8 cellular contexts compared by ENCODE assay signal in the genomic region with DNA sequence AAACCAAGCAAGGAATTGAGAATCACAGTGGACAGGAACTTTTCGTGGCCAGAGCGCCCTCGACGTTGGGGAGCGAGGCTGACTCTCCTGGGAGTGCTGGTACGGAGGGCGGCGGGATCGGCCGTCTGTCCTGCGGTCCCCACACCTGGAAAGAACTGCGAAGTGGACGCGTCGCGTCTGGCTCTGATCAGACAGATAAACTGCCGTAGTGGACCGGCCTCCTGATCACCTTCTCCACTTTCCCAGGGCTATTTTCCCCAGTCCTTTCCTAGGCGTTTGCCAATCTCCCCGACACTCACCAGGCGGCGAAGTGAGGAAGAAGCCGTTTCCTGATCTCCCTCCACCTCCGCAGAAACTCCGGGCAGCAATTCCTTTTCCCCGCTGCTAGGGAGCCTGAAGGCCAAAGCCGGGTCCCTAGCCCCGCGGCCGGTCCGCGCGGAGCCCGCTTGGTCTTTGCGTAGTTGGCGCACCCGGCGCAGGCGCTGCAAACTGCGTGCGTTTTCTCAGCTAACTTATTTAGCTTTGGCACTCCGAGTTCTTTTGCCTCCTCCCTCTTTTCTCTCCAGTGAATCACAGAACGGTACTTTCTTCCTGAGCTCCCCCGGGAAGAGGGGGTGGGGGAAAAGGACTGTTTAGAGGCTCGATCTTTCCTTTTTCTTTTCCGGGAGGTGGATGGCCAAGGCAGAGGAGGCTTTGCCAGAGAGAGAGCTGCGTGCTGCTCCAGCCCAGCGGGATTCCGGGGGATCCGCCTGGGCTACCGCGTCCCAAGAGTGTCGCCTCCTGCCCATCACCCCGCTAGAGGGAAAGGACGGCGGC. TPM values are rescaled to one million over a fixed set of nuclear protein-coding genes. Genes with fewer than 3 reads are reported as not detected.
A peak's percentile ranks its signal among the peaks of the same experiment; 100 is the strongest.
DNase-seq lines count a peak whose midpoint lies in the region; ATAC-seq and TF ChIP-seq lines count a peak whose summit lies in the region.

TSS of gene ARSJ (minus strand) at position 491 of the 816 bp plus-strand sequence. CDS start 813 bp downstream, outside the sequence.

- dilution Hi-C loops in IMR-90 (cut with HindIII; ENCODE audit: low sequenced_read_pairs, unreplicated experiment): no loop called here

- peak within 1 kb of the TSS; percentile 89 for H3K18ac ChIP-seq in IMR-90 (ENCODE audit: low read depth, low read length)

- H3K4me3 ChIP-seq in IMR-90 (ENCODE audit: insufficient read depth, low read depth, low read length) (peak within 1 kb of the TSS; percentile 73), esophagus squamous epithelium (peak within 1 kb of the TSS; percentile 67 to 84 (median 74)), thoracic aorta (peak within 1 kb of the TSS; percentile 92)

- peaks cover 5 to 12% of the 10 kb centered on the region in 2 experiments; a peak in 3 of 4 replicates for H3K79me1 ChIP-seq in IMR-90 (ENCODE audit: low read depth in 1 of 2, low read length in 2 of 2)

- peak within 1 kb of the TSS; percentile 96 for H2BK5ac ChIP-seq in IMR-90 (ENCODE audit: low read depth, low read length, poor library complexity, severe bottlenecking)

- H2BK120ac ChIP-seq in IMR-90 (ENCODE audit: low read depth, low read length): peak within 1 kb of the TSS; percentile 94

- H3K27ac ChIP-seq in IMR-90 (ENCODE audit: insufficient read depth, low read length): peak within 1 kb of the TSS; percentile 98
- peak within 1 kb of the TSS; percentile 85 to 91 (median 90) for H3K27ac ChIP-seq in esophagus squamous epithelium
- peak within 1 kb of the TSS; percentile 88 to 93 for H3K27ac ChIP-seq in thoracic aorta

- H3K36me3 ChIP-seq in IMR-90 (ENCODE audit: control insufficient read depth, insufficient read depth, low read length) (no peaks in the 10 kb centered on the region), esophagus squamous epithelium (no peaks in the 10 kb centered on the region), thoracic aorta (no peaks in the 10 kb centered on the region)

- no peaks in the 10 kb centered on the region; the same call in 1 of the 2 replicates for H4K20me1 ChIP-seq in IMR-90 (ENCODE audit: insufficient read depth, low read length)

- H3K4me2 ChIP-seq in IMR-90 (ENCODE audit: low read depth, low read length): peak within 1 kb of the TSS; percentile 92

- H3K9me3 Mint-ChIP-seq in activated T-cell treated with anti-CD3 and anti-CD28 coated beads, Interleukin-2, amount 50 U/mL, for 4 hours: peaks cover 6% of the 10 kb centered on the region

- 0 out of 2 replicates have a peak, but pooled peaks have one; percentile 18 for TF ChIP-seq CTCF in IMR-90 (conservative IDR thresholded peaks at IDR 0.05; ENCODE audit: low read depth, low read length)
- TF ChIP-seq CTCF in esophagus squamous epithelium (IDR thresholded peaks at IDR 0.05): peak in 1 of 6 experiments; percentile 14
- TF ChIP-seq CTCF in thoracic aorta (IDR thresholded peaks at IDR 0.05): no peak

- POLR2A ChIA-PET in IMR-90 (lab: Charles Lee; ENCODE audit: unreplicated experiment): interaction anchor here (0.5 to 1.2 kb wide), 4 partner anchors 8 to 884 kb away, joined by 3 to 6 read pairs (median 4); no protein-coding TSS in a partner anchor

- in situ Hi-C loops in IMR-90 (cut with MboI; ENCODE audit: low sequenced_read_pairs): loop anchor here (5.0 kb wide), 1 partner anchor 403 kb away; no protein-coding TSS in a partner anchor

- CTCF ChIA-PET in IMR-90 (lab: Yijun Ruan, JAX): interaction anchor here (0.7 to 1.3 kb wide), 4 partner anchors 27 to 399 kb away, joined by 3 to 6 read pairs (median 4); no protein-coding TSS in a partner anchor

- H3K4ac ChIP-seq in IMR-90 (ENCODE audit: low read depth, low read length): peak within 1 kb of the TSS; percentile 96

- H4K5ac ChIP-seq in IMR-90 (ENCODE audit: low read depth, low read length): peak within 1 kb of the TSS; percentile 85

- H3K9ac ChIP-seq in IMR-90 (ENCODE audit: low read depth, low read length): peak within 1 kb of the TSS; percentile 99

- peak within 1 kb of the TSS; percentile 80 for H3K4me3 Mint-ChIP-seq in activated T-cell treated with anti-CD3 and anti-CD28 coated beads, Interleukin-2, amount 50 U/mL, for 4 hours

- peaks cover 4% of the 10 kb centered on the region; the same call in 1 of the 2 replicates for H3K9me1 ChIP-seq in IMR-90 (ENCODE audit: insufficient read depth, low read length)

- TF ChIP-seq RAD21 in IMR-90 (IDR thresholded peaks at IDR 0.05; ENCODE audit: low read length): peak; percentile 1; the same call in 1 of the 2 replicates

- no peaks in the 10 kb centered on the region for H3K36me3 Mint-ChIP-seq in activated T-cell treated with anti-CD3 and anti-CD28 coated beads, Interleukin-2, amount 50 U/mL, for 4 hours (ENCODE audit: insufficient read depth)

- peak within 1 kb of the TSS; percentile 96 for H4K91ac ChIP-seq in IMR-90 (ENCODE audit: insufficient read depth, low read depth, low read length)

- peak; percentile 74; the same call in 1 of the 2 replicates for TF ChIP-seq POLR2A in IMR-90 (IDR thresholded peaks at IDR 0.05; ENCODE audit: low read depth, low read length)
- TF ChIP-seq POLR2A in esophagus squamous epithelium (IDR thresholded peaks at IDR 0.05): peak in 2 of 4 donors; percentile 48 to 56

- H4K8ac ChIP-seq in IMR-90 (ENCODE audit: low read depth in 2 of 2, low read length in 2 of 2): peak within 1 kb of the TSS; percentile 86 to 94

- H3K27me3 ChIP-seq in IMR-90 (ENCODE audit: control insufficient read depth, insufficient read depth, low read length) (no peaks in the 10 kb centered on the region), esophagus squamous epithelium (no peaks in the 10 kb centered on the region), thoracic aorta (replicated peaks; ENCODE audit: insufficient read depth) (no peaks in the 10 kb centered on the region)

- WGBS in IMR-90 (ENCODE audit: extremely low coverage in 2 of 2, insufficient read length in 1 of 2), 2 experiments: 0% methylated on average over 18 of the region's 56 CpGs; no CpG with 5 or more reads in 1 of the 2 experiments
- WGBS in esophagus squamous epithelium, 2 donors: 1 to 12% methylated on average over 30 to 40 of the region's 56 CpGs

- H3K27me3 Mint-ChIP-seq in activated T-cell treated with anti-CD3 and anti-CD28 coated beads, Interleukin-2, amount 50 U/mL, for 4 hours (ENCODE audit: low read depth): peaks cover 35% of the 10 kb centered on the region

- H2BK15ac ChIP-seq in IMR-90 (ENCODE audit: low read depth, low read length): peak within 1 kb of the TSS; percentile 57

- H2AK9ac ChIP-seq in IMR-90 (replicated peaks; ENCODE audit: low read depth, low read length, poor library complexity): peak within 1 kb of the TSS; percentile 96

- DNase-seq in DMS 273 (lab: John Stamatoyannopoulos, UW; ENCODE audit: unreplicated experiment) (peak; percentile 83), IMR-90 (peak; percentile 88), esophagus squamous epithelium (lab: John Stamatoyannopoulos, UW) (no peak), mucosa of gallbladder (ENCODE audit: low spot score) (peak; percentile 54), thoracic aorta (ENCODE audit: low spot score) (peak; percentile 22), OCI-M1 (lab: John Stamatoyannopoulos, UW) (no peak)
- no peak for DNase-seq in activated T-cell treated with anti-CD3 and anti-CD28 coated beads, Interleukin-2, amount 50 U/mL, for 4 hours

- peak; percentile 71 for ATAC-seq in IMR-90 (ENCODE audit: low read depth)
- peak; percentile 63 for ATAC-seq in activated T-cell treated with anti-CD3 and anti-CD28 coated beads, Interleukin-2, amount 50 U/mL, for 4 hours
- ATAC-seq in thoracic aorta (ENCODE audit: insufficient number of reproducible peaks, low FRiP score, low read depth): peak; percentile 78
- no peak for ATAC-seq in HG02938 (IDR thresholded peaks at IDR 0.05; ENCODE audit: unreplicated experiment)

- peaks cover 8% of the 10 kb centered on the region for H3K4me1 ChIP-seq in IMR-90 (ENCODE audit: control insufficient read depth, insufficient read depth, low read length)
- H3K4me1 ChIP-seq in esophagus squamous epithelium: peaks cover 0 to 61% (median 8%) of the 10 kb centered on the region in 3 donors
- peaks cover 0 to 18% of the 10 kb centered on the region in 2 donors for H3K4me1 ChIP-seq in thoracic aorta (ENCODE audit: control insufficient read depth in 1 of 2, low read depth in 2 of 2)

- BruUV-seq in IMR-90 (replicated peaks; lab: Mats Ljungman, UMichigan): no TSS peak

- peak within 1 kb of the TSS; percentile 96 for H3K56ac ChIP-seq in IMR-90 (ENCODE audit: extremely low read depth, insufficient read depth, low read length)

- peak within 1 kb of the TSS; percentile 92 for H2AFZ ChIP-seq in IMR-90 (replicated peaks; ENCODE audit: low read length, poor library complexity)

- peak within 1 kb of the TSS; percentile 84 for H2AK5ac ChIP-seq in IMR-90 (ENCODE audit: low read depth, low read length)

- peak within 1 kb of the TSS; percentile 99 for H3K23ac ChIP-seq in IMR-90 (ENCODE audit: low read depth, low read length)

- H3K4me1 Mint-ChIP-seq in activated T-cell treated with anti-CD3 and anti-CD28 coated beads, Interleukin-2, amount 50 U/mL, for 4 hours (ENCODE audit: low read depth): peaks cover 22% of the 10 kb centered on the region

- no peaks in the 10 kb centered on the region for H3K9me3 ChIP-seq in IMR-90 (ENCODE audit: control insufficient read depth, insufficient read depth, low read length)
- no peaks in the 10 kb centered on the region for H3K9me3 ChIP-seq in esophagus squamous epithelium
- H3K9me3 ChIP-seq in thoracic aorta: no peaks in the 10 kb centered on the region

- H2BK20ac ChIP-seq in IMR-90 (ENCODE audit: low read depth, low read length): peak within 1 kb of the TSS; percentile 54

- H3K14ac ChIP-seq in IMR-90 (replicated peaks; ENCODE audit: low read depth, low read length): peak within 1 kb of the TSS; percentile 98

- intact Hi-C loops in IMR-90 (cut with micrococcal nuclease): loop anchor here (5.0 kb wide), 4 partner anchors 62 to 587 kb away; no protein-coding TSS in a partner anchor
- intact Hi-C loops in esophagus squamous epithelium (cut with DNase I): no loop called here

TF ChIP-seq in IMR-90, 13 proteins besides CTCF, POLR2A, EP300 and RAD21 (continues in another document):
- peak; percentile 32; the same call in 1 of the 2 replicates for TF ChIP-seq CHD1 (IDR thresholded peaks at IDR 0.05; ENCODE audit: low read depth, low read length)
- TF ChIP-seq MAZ (IDR thresholded peaks at IDR 0.05; ENCODE audit: borderline replicate concordance, low read depth, low read length): peak; percentile 11; the same call in 1 of the 2 replicates
- TF ChIP-seq RFX5 (IDR thresholded peaks at IDR 0.05; ENCODE audit: low read depth, low read length): no peak

RNA-seq across cellular contexts. Expression of gene ARSJ, which starts in this region (rescaled TPM):
- total RNA-seq in IMR-90 (2012; rRNA removed) (126 and 143 TPM in 2 replicates), esophagus squamous epithelium (10 to 100 TPM in 1 of 4 donors, 1 to 10 TPM in 3; 2.7 to 10.3 (median 5.8) TPM), mucosa of gallbladder (21.6 TPM), thoracic aorta (10 to 100 TPM; 15.0 to 25.0 TPM)
- polyA plus RNA-seq in IMR-90 (2012; rRNA removed): 47.7 and 49.0 TPM in 2 replicates
- 24.2 and 47.1 TPM in 2 replicates for polyA plus RNA-seq in IMR-90 (2012; cell fraction: cytosol; rRNA removed)
- polyA plus RNA-seq in IMR-90 (2012; cell fraction: nucleus; rRNA removed; ENCODE audit: low replicate concordance): 18.5 and 55.6 TPM in 2 replicates
- under 1 TPM in 2 of 3 donors, not detected in 1; 0.13 to 0.18 TPM for total RNA-seq in activated T-cell treated with anti-CD3 and anti-CD28 coated beads, Interleukin-2, amount 50 U/mL, for 4 hours

Comparison
In these comparisons a context has a peak if more than half of its experiments do, and no peak if none do; other contexts are left out.
1. Peak in ATAC-seq in activated T-cell treated with anti-CD3 and anti-CD28 coated beads, Interleukin-2, amount 50 U/mL, for 4 hours; RNA of the gene not detected or under 1 TPM.
2. DNase-seq: peak in DMS 273 (single experiment), IMR-90 (single experiment), mucosa of gallbladder (single experiment) and thoracic aorta (single experiment); none in activated T-cell treated with anti-CD3 and anti-CD28 coated beads, Interleukin-2, amount 50 U/mL, for 4 hours (single experiment), esophagus squamous epithelium (single experiment) and OCI-M1 (single experiment).
3. Peak in every context shown above with its lines, with median percentiles within 50 percentile points of each other: H3K27ac ChIP-seq and H3K4me3 ChIP-seq.